Comparison of ENCODE assay signal across 1 cellular context in genomic region chr1:7975212-7975865, GRCh38.
TF ChIP-seq lines count a peak whose summit lies in the region.

No MANE protein-coding gene starts in this region.

TF ChIP-seq in neural cell, 6 proteins besides CTCF, POLR2A, EP300 and RAD21:
- no peak for TF ChIP-seq EZH2 (IDR thresholded peaks at IDR 0.05; ENCODE audit: borderline replicate concordance, insufficient read depth, low read length, poor library complexity, severe bottlenecking)
- no peak for TF ChIP-seq MXI1 (conservative IDR thresholded peaks at IDR 0.05; ENCODE audit: poor library complexity, severe bottlenecking)
- TF ChIP-seq, protein P1, sequence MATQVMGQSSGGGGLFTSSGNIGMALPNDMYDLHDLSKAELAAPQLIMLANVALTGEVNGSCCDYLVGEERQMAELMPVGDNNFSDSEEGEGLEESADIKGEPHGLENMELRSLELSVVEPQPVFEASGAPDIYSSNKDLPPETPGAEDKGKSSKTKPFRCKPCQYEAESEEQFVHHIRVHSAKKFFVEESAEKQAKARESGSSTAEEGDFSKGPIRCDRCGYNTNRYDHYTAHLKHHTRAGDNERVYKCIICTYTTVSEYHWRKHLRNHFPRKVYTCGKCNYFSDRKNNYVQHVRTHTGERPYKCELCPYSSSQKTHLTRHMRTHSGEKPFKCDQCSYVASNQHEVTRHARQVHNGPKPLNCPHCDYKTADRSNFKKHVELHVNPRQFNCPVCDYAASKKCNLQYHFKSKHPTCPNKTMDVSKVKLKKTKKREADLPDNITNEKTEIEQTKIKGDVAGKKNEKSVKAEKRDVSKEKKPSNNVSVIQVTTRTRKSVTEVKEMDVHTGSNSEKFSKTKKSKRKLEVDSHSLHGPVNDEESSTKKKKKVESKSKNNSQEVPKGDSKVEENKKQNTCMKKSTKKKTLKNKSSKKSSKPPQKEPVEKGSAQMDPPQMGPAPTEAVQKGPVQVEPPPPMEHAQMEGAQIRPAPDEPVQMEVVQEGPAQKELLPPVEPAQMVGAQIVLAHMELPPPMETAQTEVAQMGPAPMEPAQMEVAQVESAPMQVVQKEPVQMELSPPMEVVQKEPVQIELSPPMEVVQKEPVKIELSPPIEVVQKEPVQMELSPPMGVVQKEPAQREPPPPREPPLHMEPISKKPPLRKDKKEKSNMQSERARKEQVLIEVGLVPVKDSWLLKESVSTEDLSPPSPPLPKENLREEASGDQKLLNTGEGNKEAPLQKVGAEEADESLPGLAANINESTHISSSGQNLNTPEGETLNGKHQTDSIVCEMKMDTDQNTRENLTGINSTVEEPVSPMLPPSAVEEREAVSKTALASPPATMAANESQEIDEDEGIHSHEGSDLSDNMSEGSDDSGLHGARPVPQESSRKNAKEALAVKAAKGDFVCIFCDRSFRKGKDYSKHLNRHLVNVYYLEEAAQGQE (IDR thresholded peaks at IDR 0.05; ENCODE audit: borderline replicate concordance): no peak
- no peak for TF ChIP-seq TAF1 (IDR thresholded peaks at IDR 0.05; ENCODE audit: low read depth)
- TF ChIP-seq POLR2AphosphoS5 (IDR thresholded peaks at IDR 0.05): no peak
- peak; percentile 81 for TF ChIP-seq SMC3 (conservative IDR thresholded peaks at IDR 0.05; ENCODE audit: poor library complexity)
